In the genomic region with DNA sequence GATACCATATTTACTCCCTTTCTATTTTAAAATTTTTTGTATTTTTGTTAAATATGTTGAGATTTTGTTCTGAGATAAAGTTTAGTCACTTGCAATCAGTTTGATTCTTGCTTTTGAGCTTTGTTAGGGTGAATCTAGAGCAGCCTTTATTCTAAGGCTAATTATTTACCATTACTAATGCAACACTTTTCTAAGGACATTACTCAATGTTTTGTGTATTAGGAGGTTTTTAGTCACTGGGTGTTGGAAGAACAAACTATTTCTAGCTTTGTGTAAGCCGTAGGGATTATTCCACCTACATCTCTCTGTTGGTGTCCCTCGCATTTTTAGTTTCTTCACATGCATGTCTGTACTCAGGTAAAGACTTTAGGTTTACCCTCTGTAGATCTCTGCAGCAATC, we compare ENCODE assay signal across 23 cellular contexts.
"Had no signal": no experiment of that assay in that cellular context is flagged by ENCODE, and none has a peak within 500 bp of the region (broad histone marks: within the 10 kb centered on the region; RNA-seq: fewer than 3 reads in every experiment).

No MANE protein-coding gene starts in this region.

- H3K27ac ChIP-seq: KMS-11, SJSA1, SK-N-MC had no signal

- DNase-seq: Kasumi-1, MV-4-11, NCI-H1048, NCI-H1105, NCI-H1436 treated with DMSO at 0.1 percent for 48 hours, NCI-H1694 treated with DMSO at 0.1 percent for 48 hours, NCI-H1930, NCI-H2081, NCI-H2171, NCI-H226, NCI-H446, NCI-H510A, NCI-H524 treated with DMSO at 0.1 percent for 48 hours, NCI-H774, Right ventricle myocardium superior, RPMI8226, SIG-M5 had no signal

- H3K9ac ChIP-seq: KMS-11 had no signal

- H3K36me3 ChIP-seq: SJSA1 had no signal

- H3K4me1 Mint-ChIP-seq: IgD-negative memory B cell had no signal

- ATAC-seq: K562 had no signal

- H3K4me2 ChIP-seq: KMS-11 had no signal

- H3K27me3 ChIP-seq: SJSA1 had no signal

- H3K27ac Mint-ChIP-seq: IgD-negative memory B cell had no signal

- FAIRE-seq: K562, RCC 7860 had no signal

- H3K4me3 ChIP-seq: K562, SJSA1, SK-N-MC had no signal

- H3K4me1 ChIP-seq: SJSA1 had no signal

- H3K36me3 Mint-ChIP-seq: IgD-negative memory B cell had no signal
